Comparison of ENCODE assay signal across 7 cellular contexts in the genomic region with DNA sequence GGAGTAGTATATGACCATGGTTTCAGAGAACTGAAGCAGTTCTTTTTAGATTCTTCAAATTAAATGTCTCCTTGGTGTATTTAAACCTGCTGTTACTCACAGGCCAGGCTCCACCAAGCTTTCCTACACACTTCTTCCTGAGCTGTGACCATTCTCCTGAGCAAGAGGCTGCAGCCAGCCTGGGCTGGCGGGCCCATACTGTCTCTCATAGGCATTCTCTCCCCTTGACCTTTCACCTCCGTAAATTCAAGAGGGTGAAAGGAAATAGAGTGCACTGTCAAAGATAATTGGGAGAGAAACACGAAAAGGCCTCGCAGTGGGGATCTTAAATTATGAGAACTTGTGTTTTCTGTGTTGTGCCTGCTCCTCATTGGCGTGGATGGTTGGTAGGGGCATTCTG. TPM values are rescaled to one million over a fixed set of nuclear protein-coding genes. Genes with fewer than 3 reads are reported as not detected.
DNase-seq lines count a peak whose midpoint lies in the region; ATAC-seq lines count a peak whose summit lies in the region.

No MANE protein-coding gene starts in this region.

- H3K4me3 ChIP-seq in HUES64 (ENCODE audit: low read length), result peak overlapping the region; percentile 97
- peak overlapping the region; percentile 77 for H3K4me3 ChIP-seq in iPS-15b (ENCODE audit: low read depth, low read length)

- H3K27me3 Mint-ChIP-seq in activated naive CD8-positive, alpha-beta T cell treated with anti-CD3 and anti-CD28 coated beads, Interleukin-2, amount 10 ng/mL, durations not matched to agents 7 days and 5 days, result no peaks in the 10 kb centered on the region
- H3K27me3 Mint-ChIP-seq in stimulated activated naive B cell treated with anti-CD40 and anti-IgM and Interleukin-4, amounts not matched to agents 10 μg/mL and 1 μg/mL and 100 μg/mL, for 72 hours, result no peaks in the 10 kb centered on the region

- no peak overlapping the region for H3K27ac ChIP-seq in HUES64 (ENCODE audit: low read depth, low read length)

- H3K4me1 ChIP-seq in HUES64 (ENCODE audit: insufficient read depth, low read length), result peaks cover 21% of the 10 kb centered on the region; the same call in 1 of the 2 replicates
- H3K4me1 ChIP-seq in iPS-15b (ENCODE audit: control insufficient read depth, insufficient read depth, low read length), result peaks cover 4% of the 10 kb centered on the region

- H3K36me3 ChIP-seq in HUES64 (ENCODE audit: insufficient read depth, low read length), result peaks cover 10% of the 10 kb centered on the region
- H3K36me3 ChIP-seq in iPS-15b (ENCODE audit: control insufficient read depth, insufficient read depth, low read length), result no peaks in the 10 kb centered on the region

- H3K9ac ChIP-seq in HUES64 (ENCODE audit: low read depth, low read length) (peak overlapping the region; percentile 98; the same call in 1 of the 2 replicates), iPS-15b (ENCODE audit: low read depth, low read length) (no peak overlapping the region)

- H3K27me3 ChIP-seq in HUES64 (ENCODE audit: insufficient read depth, low read length) (no peaks in the 10 kb centered on the region; the same call in 1 of the 2 replicates), iPS-15b (ENCODE audit: control insufficient read depth, insufficient read depth, low read length) (no peaks in the 10 kb centered on the region)

- no peaks in the 10 kb centered on the region for H3K9me3 ChIP-seq in HUES64 (ENCODE audit: insufficient read depth, low read depth, low read length)
- H3K9me3 ChIP-seq in iPS-15b (ENCODE audit: control insufficient read depth, insufficient read depth, low read length), result no peaks in the 10 kb centered on the region

- WGBS in HUES64, result 89% methylated on average over 5 of the region's 5 CpGs

- H3K9me3 Mint-ChIP-seq in activated naive CD8-positive, alpha-beta T cell treated with anti-CD3 and anti-CD28 coated beads, Interleukin-2, amount 10 ng/mL, durations not matched to agents 7 days and 5 days, result no peaks in the 10 kb centered on the region
- H3K9me3 Mint-ChIP-seq in stimulated activated naive B cell treated with anti-CD40 and anti-IgM and Interleukin-4, amounts not matched to agents 10 μg/mL and 1 μg/mL and 100 μg/mL, for 72 hours, result no peaks in the 10 kb centered on the region

- H3K4me3 Mint-ChIP-seq in activated naive CD8-positive, alpha-beta T cell treated with anti-CD3 and anti-CD28 coated beads, Interleukin-2, amount 10 ng/mL, durations not matched to agents 7 days and 5 days, result peak overlapping the region; percentile 95
- H3K4me3 Mint-ChIP-seq in stimulated activated naive B cell treated with anti-CD40 and anti-IgM and Interleukin-4, amounts not matched to agents 10 μg/mL and 1 μg/mL and 100 μg/mL, for 72 hours, result peak overlapping the region; percentile 94 to 96

- DNase-seq in activated naive CD8-positive, alpha-beta T cell treated with anti-CD3 and anti-CD28 coated beads, Interleukin-2, amount 10 ng/mL, durations not matched to agents 7 days and 5 days, result no peak
- DNase-seq in stimulated activated naive B cell treated with anti-CD40 and anti-IgM and Interleukin-4, amounts not matched to agents 10 μg/mL and 1 μg/mL and 100 μg/mL, for 72 hours, result no peak
- no peak for DNase-seq in NCI-H69 (lab: John Stamatoyannopoulos, UW)
- no peak for DNase-seq in NCI-H2107 treated with DMSO at 0.1 percent for 48 hours (lab: John Stamatoyannopoulos, UW; ENCODE audit: unreplicated experiment)

- ATAC-seq in activated naive CD8-positive, alpha-beta T cell treated with anti-CD3 and anti-CD28 coated beads, Interleukin-2, amount 10 ng/mL, durations not matched to agents 7 days and 5 days (ENCODE audit: low read depth), result no peak
- no peak for ATAC-seq in stimulated activated naive B cell treated with anti-CD40 and anti-IgM and Interleukin-4, amounts not matched to agents 10 μg/mL and 1 μg/mL and 100 μg/mL, for 72 hours (replicated peaks)
- ATAC-seq in GM18861 (IDR thresholded peaks at IDR 0.05; ENCODE audit: unreplicated experiment), result no peak

- POLR2A ChIA-PET in activated naive CD8-positive, alpha-beta T cell treated with anti-CD3 and anti-CD28 coated beads, Interleukin-2, amount 10 ng/mL, durations not matched to agents 7 days and 5 days (lab: Charles Lee), result no interaction called here

- H3K4me1 Mint-ChIP-seq in activated naive CD8-positive, alpha-beta T cell treated with anti-CD3 and anti-CD28 coated beads, Interleukin-2, amount 10 ng/mL, durations not matched to agents 7 days and 5 days, result peaks cover 52% of the 10 kb centered on the region
- peaks cover 51 to 82% of the 10 kb centered on the region in 2 donors for H3K4me1 Mint-ChIP-seq in stimulated activated naive B cell treated with anti-CD40 and anti-IgM and Interleukin-4, amounts not matched to agents 10 μg/mL and 1 μg/mL and 100 μg/mL, for 72 hours

- H3K36me3 Mint-ChIP-seq in activated naive CD8-positive, alpha-beta T cell treated with anti-CD3 and anti-CD28 coated beads, Interleukin-2, amount 10 ng/mL, durations not matched to agents 7 days and 5 days, result peaks cover 25% of the 10 kb centered on the region
- H3K36me3 Mint-ChIP-seq in stimulated activated naive B cell treated with anti-CD40 and anti-IgM and Interleukin-4, amounts not matched to agents 10 μg/mL and 1 μg/mL and 100 μg/mL, for 72 hours, result peaks cover 13 to 51% of the 10 kb centered on the region in 2 donors

- peak overlapping the region; percentile 96 for H3K27ac Mint-ChIP-seq in activated naive CD8-positive, alpha-beta T cell treated with anti-CD3 and anti-CD28 coated beads, Interleukin-2, amount 10 ng/mL, durations not matched to agents 7 days and 5 days
- peak overlapping the region; percentile 96 for H3K27ac Mint-ChIP-seq in stimulated activated naive B cell treated with anti-CD40 and anti-IgM and Interleukin-4, amounts not matched to agents 10 μg/mL and 1 μg/mL and 100 μg/mL, for 72 hours

RNA-seq across cellular contexts. Expression of a gene that starts 2.3 kb away (rescaled TPM):
- polyA plus RNA-seq in HUES64 (2013, experiment 1 of 2), result 237 TPM
- 240 TPM for polyA plus RNA-seq in HUES64 (2013, experiment 2 of 2)
- total RNA-seq in activated naive CD8-positive, alpha-beta T cell treated with anti-CD3 and anti-CD28 coated beads, Interleukin-2, amount 10 ng/mL, durations not matched to agents 7 days and 5 days, result 100 to 1,000 TPM; 266 to 284 TPM

RNA-seq across cellular contexts. Expression of a gene that starts 18.3 kb away (rescaled TPM):
- 21.1 TPM for polyA plus RNA-seq in HUES64 (2013, experiment 1 of 2)
- 18.2 TPM for polyA plus RNA-seq in HUES64 (2013, experiment 2 of 2)
- 10 to 100 TPM; 25.2 to 29.2 TPM for total RNA-seq in activated naive CD8-positive, alpha-beta T cell treated with anti-CD3 and anti-CD28 coated beads, Interleukin-2, amount 10 ng/mL, durations not matched to agents 7 days and 5 days

RNA-seq across cellular contexts. Expression of a gene that starts 24.3 kb away (rescaled TPM):
- polyA plus RNA-seq in HUES64 (2013, experiment 1 of 2), result 47.5 TPM
- polyA plus RNA-seq in HUES64 (2013, experiment 2 of 2), result 53.4 TPM
- 10 to 100 TPM; 53.6 to 53.7 TPM for total RNA-seq in activated naive CD8-positive, alpha-beta T cell treated with anti-CD3 and anti-CD28 coated beads, Interleukin-2, amount 10 ng/mL, durations not matched to agents 7 days and 5 days

RNA-seq across cellular contexts. Expression of a gene that starts 55.3 kb away (rescaled TPM):
- polyA plus RNA-seq in HUES64 (2013, experiment 1 of 2), result 85.7 TPM
- polyA plus RNA-seq in HUES64 (2013, experiment 2 of 2), result 83.2 TPM
- 100 to 1,000 TPM; 289 to 327 TPM for total RNA-seq in activated naive CD8-positive, alpha-beta T cell treated with anti-CD3 and anti-CD28 coated beads, Interleukin-2, amount 10 ng/mL, durations not matched to agents 7 days and 5 days
